Comparison of ENCODE assay signal across 8 cellular contexts in genomic region chr3:3998140-3998977, GRCh38.
DNase-seq lines count a peak whose midpoint lies in the region; ATAC-seq and TF ChIP-seq lines count a peak whose summit lies in the region.

No MANE protein-coding gene starts in this region.

- ATAC-seq in GM23338, result peak; percentile 65

- H3K4me2 ChIP-seq in GM23338 (no peak overlapping the region), hepatocyte (no peak overlapping the region)

- no peaks in the 10 kb centered on the region; the same call in 2 of the 3 replicates for H3K4me1 Mint-ChIP-seq in GM23338

- WGBS in hepatocyte (ENCODE audit: low lambda C conversion rate, missing lambda C conversion rate), result 30% methylated on average over 6 of the region's 6 CpGs

- H3K36me3 Mint-ChIP-seq in GM23338 (ENCODE audit: low read depth), result peaks cover 3% of the 10 kb centered on the region; the same call in 1 of the 3 replicates

- H3K27me3 ChIP-seq in GM23338 (ENCODE audit: insufficient read depth), result no peaks in the 10 kb centered on the region
- no peaks in the 10 kb centered on the region for H3K27me3 ChIP-seq in hepatocyte

- H3K79me2 ChIP-seq in GM23338 (replicated peaks; ENCODE audit: insufficient read depth) (no peaks in the 10 kb centered on the region), hepatocyte (no peaks in the 10 kb centered on the region)

- H3K27ac ChIP-seq in GM23338 (ENCODE audit: low read depth) (no peak overlapping the region), hepatocyte (no peak overlapping the region)

- H3K27me3 Mint-ChIP-seq in GM23338 (ENCODE audit: insufficient read depth, low read depth, poor library complexity), result no peaks in the 10 kb centered on the region

- H4K20me1 ChIP-seq in GM23338 (replicated peaks; ENCODE audit: insufficient read depth), result no peaks in the 10 kb centered on the region
- H4K20me1 ChIP-seq in hepatocyte (ENCODE audit: insufficient read depth, poor library complexity, severe bottlenecking), result no peaks in the 10 kb centered on the region

- H2AFZ ChIP-seq in GM23338 (no peak overlapping the region), hepatocyte (no peak overlapping the region)

- no peak overlapping the region for H3K4me3 Mint-ChIP-seq in GM23338

- no peaks in the 10 kb centered on the region for H3K36me3 ChIP-seq in GM23338 (ENCODE audit: insufficient read depth)
- no peaks in the 10 kb centered on the region for H3K36me3 ChIP-seq in hepatocyte (replicated peaks; ENCODE audit: insufficient read depth, low read depth)

- TF ChIP-seq CTCF in GM23338 (conservative IDR thresholded peaks at IDR 0.05; ENCODE audit: low read depth in 2 of 2), result peak; percentile 91 to 94
- peak; percentile 80 for TF ChIP-seq CTCF in LNCaP clone FGC (IDR thresholded peaks at IDR 0.05; ENCODE audit: control insufficient read depth, extremely low read depth, insufficient read depth)
- peak; percentile 74 for TF ChIP-seq CTCF in hepatocyte (IDR thresholded peaks at IDR 0.05; ENCODE audit: poor library complexity)

- no peak overlapping the region for H3K4me3 ChIP-seq in GM23338
- H3K4me3 ChIP-seq in LNCaP clone FGC (ENCODE audit: low read depth, low read length), result no peak overlapping the region
- H3K4me3 ChIP-seq in hepatocyte, result no peak overlapping the region

- H3K4me1 ChIP-seq in GM23338 (ENCODE audit: insufficient read depth), result no peaks in the 10 kb centered on the region
- H3K4me1 ChIP-seq in hepatocyte (ENCODE audit: insufficient read depth), result no peaks in the 10 kb centered on the region

- no peak overlapping the region for H3K27ac Mint-ChIP-seq in GM23338

- no peaks in the 10 kb centered on the region for H3K9me3 ChIP-seq in hepatocyte (ENCODE audit: low read depth)

- H3K9me3 Mint-ChIP-seq in GM23338, result peaks cover 84% of the 10 kb centered on the region

- peak; percentile 14 for DNase-seq in stimulated activated CD4-positive, alpha-beta T cell treated with anti-CD3 and anti-CD28 coated beads, Interleukin-1b, Interleukin-23, amount 100 ng/mL, for 48 hours
- DNase-seq in stimulated activated CD4-positive, alpha-beta T cell treated with anti-CD3 and anti-CD28 coated beads, Interleukin-4, amount 100 ng/mL, for 1 hour, result no peak
- DNase-seq in GM23338 (ENCODE audit: low spot score) (peak; percentile 86), LNCaP clone FGC (ENCODE audit: low read depth) (peak; percentile 63), SKM-1 treated with dmso at 0.1 percent for 144 hours (lab: John Stamatoyannopoulos, UW; ENCODE audit: unreplicated experiment) (peak; percentile 66), hepatocyte (ENCODE audit: low spot score) (peak; percentile 62), superior temporal gyrus (ENCODE audit: extremely low spot score) (peak; percentile 79)
- DNase-seq in central memory CD4-positive, alpha-beta T cell, result no peak

- no peaks in the 10 kb centered on the region for H3K9me2 ChIP-seq in GM23338 (ENCODE audit: insufficient read depth)
- no peaks in the 10 kb centered on the region for H3K9me2 ChIP-seq in hepatocyte (replicated peaks; ENCODE audit: insufficient read depth)

- no peaks in the 10 kb centered on the region for H3F3A ChIP-seq in GM23338 (replicated peaks; ENCODE audit: low read depth)

TF ChIP-seq in GM23338, 12 proteins besides CTCF, POLR2A, EP300 and RAD21 (continues in another document):
- TF ChIP-seq ETS1 (IDR thresholded peaks at IDR 0.05) (no peak), POLR2AphosphoS5 (IDR thresholded peaks at IDR 0.05; ENCODE audit: low read depth) (no peak), CREB1 (CRISPR knock-in tag; IDR thresholded peaks at IDR 0.05; ENCODE audit: low read depth) (no peak), EZH2phosphoT487 (IDR thresholded peaks at IDR 0.05; ENCODE audit: unreplicated experiment) (no peak), ZNF462 (CRISPR knock-in tag; IDR thresholded peaks at IDR 0.05) (no peak), REST (IDR thresholded peaks at IDR 0.05; ENCODE audit: unreplicated experiment) (no peak)

Comparison
In these comparisons a context has a peak if more than half of its experiments do, and no peak if none do; other contexts are left out.
1. DNase-seq: peak in stimulated activated CD4-positive, alpha-beta T cell treated with anti-CD3 and anti-CD28 coated beads, Interleukin-1b, Interleukin-23, amount 100 ng/mL, for 48 hours (single experiment), GM23338 (single experiment), LNCaP clone FGC (single experiment), SKM-1 treated with dmso at 0.1 percent for 144 hours (single experiment), hepatocyte (single experiment) and superior temporal gyrus (single experiment); none in stimulated activated CD4-positive, alpha-beta T cell treated with anti-CD3 and anti-CD28 coated beads, Interleukin-4, amount 100 ng/mL, for 1 hour (single experiment) and central memory CD4-positive, alpha-beta T cell (single experiment).
2. Peak in every context shown above with its lines, with median percentiles within 50 percentile points of each other: CTCF ChIP-seq.